27 cellular contexts compared by ENCODE assay signal in genomic region chr6:52998603-52999002, GRCh38. TPM values are rescaled to one million over a fixed set of nuclear protein-coding genes. Genes with fewer than 3 reads are reported as not detected.
DNase-seq lines count a peak whose midpoint lies in the region; ATAC-seq, FAIRE-seq and TF ChIP-seq lines count a peak whose summit lies in the region.
"Had no signal": no experiment of that assay in that cellular context is flagged by ENCODE, and none has a peak within 500 bp of the region (broad histone marks: within the 10 kb centered on the region; RNA-seq: fewer than 3 reads in every experiment).

No MANE protein-coding gene starts in this region.

- H3K9me1 ChIP-seq in K562 (ENCODE audit: control insufficient read depth, insufficient read depth, low read length), result no peaks in the 10 kb centered on the region

- intact Hi-C loops in HepG2 (cut with micrococcal nuclease; ENCODE audit: unreplicated experiment) (loop anchor here (5.0 to 10.0 kb wide), 3 partner anchors 486 to 714 kb away; partner anchors contain the start of gene MCM3), right lobe of liver (cut with DNase I) (loop anchor here in 1 of 2 donors (10.0 kb wide), 1 partner anchor 114 kb away; no protein-coding TSS in a partner anchor), K562 (cut with micrococcal nuclease) (loop anchor here (5.0 to 10.0 kb wide), 3 partner anchors 116 to 581 kb away; no protein-coding TSS in a partner anchor), aorta (cut with DNase I) (loop anchor here (5.0 to 10.0 kb wide), 4 partner anchors 334 to 576 kb away; partner anchors contain the start of gene EFHC1 (in 2 of the 2))

- no peak overlapping the region for H3K4me3 ChIP-seq in HepG2 (replicated peaks in 1 of 3; ENCODE audit: insufficient read depth in 1 of 3, low read depth in 2 of 3, low read length in 3 of 3)
- no peak overlapping the region for H3K4me3 ChIP-seq in right lobe of liver
- H3K4me3 ChIP-seq in K562, result no peak overlapping the region
- no peak overlapping the region for H3K4me3 ChIP-seq in aorta (ENCODE audit: low read length in 2 of 2)
- H3K4me3 ChIP-seq: BLaER1, GM12878 had no signal

- no peak for TF ChIP-seq RAD21 in HepG2 (CRISPR knock-in tag; IDR thresholded peaks at IDR 0.05)
- no peak for TF ChIP-seq RAD21 in K562 (CRISPR knock-in tag; conservative IDR thresholded peaks at IDR 0.05 in 1 of 2, IDR thresholded peaks at IDR 0.05 in 1 of 2)

- H3K9ac ChIP-seq in HepG2 (ENCODE audit: insufficient read depth, low read depth, low read length), result no peak overlapping the region
- H3K9ac ChIP-seq in K562 (ENCODE audit: insufficient read depth in 1 of 2, low read depth in 2 of 2, low read length in 2 of 2), result no peak overlapping the region
- H3K9ac ChIP-seq: BLaER1 had no signal

- H4K20me1 ChIP-seq in HepG2 (ENCODE audit: insufficient read depth, low read length) (peaks cover 7% of the 10 kb centered on the region; the same call in 1 of the 2 replicates), K562 (replicated peaks; ENCODE audit: control insufficient read depth, insufficient read depth, low read length) (no peaks in the 10 kb centered on the region)

- H2AFZ ChIP-seq in HepG2 (ENCODE audit: low read length), result no peak overlapping the region
- H2AFZ ChIP-seq in K562 (ENCODE audit: low read depth, low read length), result no peak overlapping the region

- FAIRE-seq in HepG2 (lab: Jason Lieb, UNC), result no peak
- no peak for FAIRE-seq in K562 (lab: Jason Lieb, UNC)
- FAIRE-seq: A204.1, GM12878, GM12892, GM18507, GM19239 had no signal

- H3K9me3 ChIP-seq in HepG2 (ENCODE audit: low read length), result no peaks in the 10 kb centered on the region
- H3K9me3 ChIP-seq in right lobe of liver, result no peaks in the 10 kb centered on the region
- H3K9me3 ChIP-seq in K562 (replicated peaks; ENCODE audit: control insufficient read depth, insufficient read depth, low read depth, low read length), result no peaks in the 10 kb centered on the region
- H3K9me3 ChIP-seq in aorta (ENCODE audit: control insufficient read depth, low read length), result no peaks in the 10 kb centered on the region
- H3K9me3 ChIP-seq: BE2C, BLaER1 had no signal

- TF ChIP-seq CTCF in HepG2 (CRISPR knock-in tag; IDR thresholded peaks at IDR 0.05) (no peak), right lobe of liver (IDR thresholded peaks at IDR 0.05) (no peak), K562 (IDR thresholded peaks at IDR 0.05 in 2 of 3, conservative IDR thresholded peaks at IDR 0.05 in 1 of 3; ENCODE audit: insufficient read depth in 2 of 3, low read depth in 1 of 3, low read length in 3 of 3) (no peak)

- DNase-seq in HepG2 (ENCODE audit: low spot score) (no peak), right lobe of liver (no peak), NCI-H774 (lab: John Stamatoyannopoulos, UW) (peak; percentile 12), K562 (ENCODE audit: extremely low read depth in 1 of 4, low spot score in 3 of 4) (no peak), aorta (no peak)
- DNase-seq: 8988T; ACHN; BE2C; C1 segment of cervical spinal cord; CD4-positive, alpha-beta memory T cell; CD4-positive, CD25-positive, alpha-beta regulatory T cell; CD8-positive, alpha-beta memory T cell; COR-L47; DMS 273 treated with DMSO at 0.1 percent for 48 hours; DMS153; DMS53; DMS79; DND-41; EL; GDM1 had no signal

- H3K79me2 ChIP-seq in HepG2 (ENCODE audit: insufficient read depth, low read length) (peaks cover 4% of the 10 kb centered on the region), K562 (ENCODE audit: control insufficient read depth, insufficient read depth, low read length) (no peaks in the 10 kb centered on the region)

- no peaks in the 10 kb centered on the region for H3K36me3 ChIP-seq in HepG2 (replicated peaks in 1 of 2; ENCODE audit: control insufficient read depth in 1 of 2, insufficient read depth in 2 of 2, low read length in 2 of 2)
- H3K36me3 ChIP-seq in right lobe of liver, result peaks cover 0 to 7% (median 0%) of the 10 kb centered on the region in 4 donors
- no peaks in the 10 kb centered on the region for H3K36me3 ChIP-seq in K562 (ENCODE audit: control insufficient read depth, insufficient read depth, low read length)
- peaks cover 0 to 3% of the 10 kb centered on the region in 2 donors for H3K36me3 ChIP-seq in aorta (ENCODE audit: control insufficient read depth in 1 of 2, insufficient read depth in 2 of 2, low read length in 1 of 2)
- H3K36me3 ChIP-seq: BE2C had no signal

- no TSS peak for BruUV-seq in HepG2 (replicated peaks; lab: Mats Ljungman, UMichigan)
- BruUV-seq in K562 (replicated peaks; lab: Mats Ljungman, UMichigan), result no TSS peak

- WGBS in HepG2 (ENCODE audit: low lambda C conversion rate), result 78% methylated on average over 4 of the region's 4 CpGs
- 92% methylated on average over 2 of the region's 4 CpGs for WGBS in right lobe of liver (ENCODE audit: insufficient coverage, low coverage, low lambda C conversion rate, missing lambda C conversion rate)
- 36% methylated on average over 4 of the region's 4 CpGs for WGBS in K562 (ENCODE audit: insufficient coverage, low coverage, missing lambda C conversion rate)
- WGBS in aorta, 2 donors, result 88 to 89% methylated on average over 4 of the region's 4 CpGs

- in situ Hi-C loops in HepG2 (cut with HindIII; ENCODE audit: extremely low pct_ligation_motif_present, low pct_unique_long_range_greater_than_20kb) (no loop called here), K562 (cut with MboI) (no loop called here)

- CTCF ChIA-PET in HepG2 (lab: Yijun Ruan, JAX; ENCODE audit: low intra/inter-chr PET ratio, low total read pairs), result no interaction called here
- CTCF ChIA-PET in K562 (lab: Yijun Ruan, JAX; ENCODE audit: low intra/inter-chr PET ratio), result no interaction called here

- no peaks in the 10 kb centered on the region for H3K27me3 ChIP-seq in HepG2 (ENCODE audit: control insufficient read depth in 1 of 2, insufficient read depth in 2 of 2, low read length in 2 of 2)
- H3K27me3 ChIP-seq in right lobe of liver, result no peaks in the 10 kb centered on the region
- H3K27me3 ChIP-seq in K562 (ENCODE audit: control insufficient read depth in 2 of 2, insufficient read depth in 2 of 2, low read length in 2 of 2), result no peaks in the 10 kb centered on the region
- no peaks in the 10 kb centered on the region for H3K27me3 ChIP-seq in aorta (ENCODE audit: control insufficient read depth in 1 of 2, insufficient read depth in 2 of 2, low read length in 1 of 2)
- H3K27me3 ChIP-seq: BE2C, BLaER1 had no signal

- TF ChIP-seq POLR2A in HepG2 (IDR thresholded peaks at IDR 0.05; ENCODE audit: insufficient read depth in 1 of 2, low read depth in 2 of 2, low read length in 2 of 2), result no peak
- no peak for TF ChIP-seq POLR2A in right lobe of liver (IDR thresholded peaks at IDR 0.05)
- no peak for TF ChIP-seq POLR2A in K562 (conservative IDR thresholded peaks at IDR 0.05)

- H3K4me1 ChIP-seq in HepG2 (ENCODE audit: insufficient read depth, low read length), result peaks cover 10% of the 10 kb centered on the region
- H3K4me1 ChIP-seq in right lobe of liver, result peaks cover 0 to 6% (median 0%) of the 10 kb centered on the region in 4 donors
- H3K4me1 ChIP-seq in K562 (replicated peaks in 1 of 2; ENCODE audit: control insufficient read depth in 2 of 2, insufficient read depth in 2 of 2, low read length in 2 of 2), result peaks cover 0 to 10% of the 10 kb centered on the region in 2 experiments; a peak in 3 of 5 replicates
- no peaks in the 10 kb centered on the region for H3K4me1 ChIP-seq in aorta (ENCODE audit: control insufficient read depth in 1 of 2, insufficient read depth in 2 of 2, low read length in 2 of 2)
- H3K4me1 ChIP-seq: BE2C had no signal

- TF ChIP-seq EP300 in HepG2 (IDR thresholded peaks at IDR 0.05; ENCODE audit: low read depth in 2 of 2, low read length in 2 of 2), result no peak
- no peak for TF ChIP-seq EP300 in HepG2 (CRISPR knock-in tag; IDR thresholded peaks at IDR 0.05; ENCODE audit: borderline replicate concordance)
- no peak for TF ChIP-seq EP300 in K562 (IDR thresholded peaks at IDR 0.05; ENCODE audit: low read length)

- POLR2A ChIA-PET in HepG2 (lab: Yijun Ruan, JAX) (no interaction called here), K562 (lab: Yijun Ruan, JAX) (interaction anchor here (1.0 kb wide), 1 partner anchor 44 kb away, joined by 3 read pairs; no protein-coding TSS in a partner anchor)

- H3K27ac ChIP-seq in HepG2 (ENCODE audit: extremely low read length, insufficient read depth, low read length), result no peak overlapping the region
- H3K27ac ChIP-seq in right lobe of liver, result no peak overlapping the region
- no peak overlapping the region for H3K27ac ChIP-seq in K562 (ENCODE audit: extremely low read depth, low read depth, low read length)
- H3K27ac ChIP-seq in aorta (ENCODE audit: low read depth in 1 of 2, low read length in 2 of 2), result no peak overlapping the region
- H3K27ac ChIP-seq: BLaER1 had no signal

- no peak for ATAC-seq in HepG2
- ATAC-seq in right lobe of liver, result no peak
- no peak for ATAC-seq in K562
- no peak for ATAC-seq in GM18520 (IDR thresholded peaks at IDR 0.05; ENCODE audit: unreplicated experiment)
- ATAC-seq in aorta (ENCODE audit: low FRiP score), result no peak
- ATAC-seq: GM12878 had no signal

- no peak overlapping the region for H3K4me2 ChIP-seq in HepG2 (ENCODE audit: low read depth, low read length)
- no peak overlapping the region for H3K4me2 ChIP-seq in K562 (ENCODE audit: insufficient read depth, low read length)
- H3K4me2 ChIP-seq: BLaER1 had no signal

RNA-seq across cellular contexts. Expression of gene GSTA4, which starts 3.5 kb away (rescaled TPM):
- 53.6 and 70.3 TPM in 2 replicates for total RNA-seq in HepG2 (2016; rRNA removed; fragmentation: Illumina TruSeq; extraction: Trizol)
- total RNA-seq in HepG2 (2016; cell fraction: cytosol; rRNA removed; fragmentation: Illumina TruSeq; extraction: Trizol; ENCODE audit: low read depth), result 9.4 and 12.3 TPM in 2 replicates
- total RNA-seq in HepG2 (2016; cell fraction: insoluble cytoplasmic fraction; rRNA removed; fragmentation: Illumina TruSeq; extraction: Trizol), result 52.2 and 73.2 TPM in 2 replicates
- 19.9 and 21.3 TPM in 2 replicates for total RNA-seq in HepG2 (2016; cell fraction: membrane; rRNA removed; fragmentation: Illumina TruSeq; extraction: Trizol)
- 30.5 and 33.7 TPM in 2 replicates for total RNA-seq in HepG2 (2016; cell fraction: nucleus; rRNA removed; fragmentation: Illumina TruSeq; extraction: Trizol)
- 25.9 and 34.1 TPM in 2 replicates for polyA plus RNA-seq in HepG2 (2011; rRNA removed)
- polyA plus RNA-seq in HepG2 (2011; cell fraction: cytosol; rRNA removed), result 11.9 and 18.2 TPM in 2 replicates
- 23.0 and 31.9 TPM in 2 replicates for polyA plus RNA-seq in HepG2 (2011; cell fraction: nucleus; rRNA removed)
- 21.2 and 30.4 TPM in 2 replicates for polyA plus RNA-seq in HepG2 (2012)
- polyA plus RNA-seq in HepG2 (2016; cell fraction: cytosol; fragmentation: Illumina TruSeq; extraction: Trizol; ENCODE audit: low read depth), result 9.0 and 11.2 TPM in 2 replicates
- 78.1 and 82.8 TPM in 2 replicates for polyA plus RNA-seq in HepG2 (2016; cell fraction: insoluble cytoplasmic fraction; fragmentation: Illumina TruSeq; extraction: Trizol; ENCODE audit: low read depth)
- 16.5 and 17.2 TPM in 2 replicates for polyA plus RNA-seq in HepG2 (2016; cell fraction: membrane; fragmentation: Illumina TruSeq; extraction: Trizol; ENCODE audit: low read depth)
- 59.6 and 59.7 TPM in 2 replicates for polyA plus RNA-seq in HepG2 (2016; cell fraction: nucleus; fragmentation: Illumina TruSeq; extraction: Trizol; ENCODE audit: insufficient read depth, low read depth)
- polyA minus RNA-seq in HepG2 (2011; rRNA and poly(A)+ RNA removed; ENCODE audit: low replicate concordance), result 0.33 and 3.9 TPM in 2 replicates
- polyA minus RNA-seq in HepG2 (2011; cell fraction: cytosol; rRNA and poly(A)+ RNA removed), result 5.7 and 7.4 TPM in 2 replicates
- 8.8 and 12.4 TPM in 2 replicates for polyA minus RNA-seq in HepG2 (2011; cell fraction: nucleus; rRNA and poly(A)+ RNA removed)
- 10 to 100 TPM in 3 of 6 experiments, 1 to 10 TPM in 3; 4.8 to 23.1 (median 9.2) TPM for total RNA-seq in right lobe of liver
- total RNA-seq in K562 (2011; cell fraction: chromatin; rRNA removed; ENCODE audit: low replicate concordance), result 0.67 and 2.1 TPM in 2 replicates
- total RNA-seq in K562 (2011; cell fraction: nucleolus; rRNA removed), result 0.17 and 1.1 TPM in 2 replicates
- total RNA-seq in K562 (2011; cell fraction: nucleoplasm; rRNA removed), result 2.0 and 3.2 TPM in 2 replicates
- 1.3 and 1.5 TPM in 2 replicates for total RNA-seq in K562 (2014; rRNA removed)
- total RNA-seq in K562 (2014; rRNA removed; fragmentation: Illumina TruSeq; extraction: Trizol), result 1.7 and 2.0 TPM in 2 replicates
- total RNA-seq in K562 (2015; rRNA removed; fragmentation: Illumina TruSeq; extraction: Trizol), result 0.98 and 1.7 TPM in 2 replicates
- 0.89 and 1.4 TPM in 2 replicates for total RNA-seq in K562 (2021)
- polyA plus RNA-seq in K562 (2011; rRNA removed), result 3.1 and 3.4 TPM in 2 replicates
- polyA plus RNA-seq in K562 (2011; cell fraction: cytosol; rRNA removed), result 0.75 and 2.1 TPM in 2 replicates
- polyA plus RNA-seq in K562 (2011; cell fraction: nucleus; rRNA removed), result 1.1 and 3.3 TPM in 2 replicates
- 1.6 and 1.8 TPM in 2 replicates for polyA plus RNA-seq in K562 (2012)
- 2.4 and 2.8 TPM in 2 replicates for polyA plus RNA-seq in K562 (2014; fragmentation: Illumina TruSeq; extraction: Trizol)
- 1 to 10 TPM; 2.6 to 4.0 TPM for polyA plus RNA-seq in K562 (2014; fragmentation: Nextera tagmentation; extraction: Ambion mirVana)
- polyA plus RNA-seq in K562 (2014; rRNA removed), result 2.0 and 2.6 TPM in 2 replicates
- 1.1 and 1.2 TPM in 2 replicates for polyA minus RNA-seq in K562 (2011; rRNA and poly(A)+ RNA removed)
- 0.76 and 1.0 TPM in 2 replicates for polyA minus RNA-seq in K562 (2011; cell fraction: cytosol; rRNA and poly(A)+ RNA removed)
- 0.89 and 0.94 TPM in 2 replicates for polyA minus RNA-seq in K562 (2011; cell fraction: nucleus; rRNA and poly(A)+ RNA removed)
- total RNA-seq in aorta, result 10 to 100 TPM; 18.8 to 20.3 TPM
- 10 to 100 TPM; 19.7 to 31.9 TPM for polyA plus RNA-seq in aorta
- total RNA-seq: CD4-positive, alpha-beta memory T cell had no signal

Comparison
In these comparisons a context has a peak if more than half of its experiments do, and no peak if none do; other contexts are left out.
1. Of the 241 proteins assayed by ChIP-seq in both HepG2 and K562: peak only in HepG2: none; only in K562: none; in both: ZNF121; in neither: 239; mixed calls (peak in some experiments, not most) for 1.